Comparison of ENCODE assay signal across 8 cellular contexts in genomic region chr1:51330331-51331201, GRCh38. TPM values are rescaled to one million over a fixed set of nuclear protein-coding genes. Genes with fewer than 3 reads are reported as not detected.
DNase-seq lines count a peak whose midpoint lies in the region; ATAC-seq, FAIRE-seq and TF ChIP-seq lines count a peak whose summit lies in the region.

Gene TTC39A (minus strand): TSS chr1:51330562. CDS start chr1:51330477, 85 bp downstream.

- H3K4me1 ChIP-seq in breast epithelium (no peaks in the 10 kb centered on the region), HepG2 (ENCODE audit: insufficient read depth, low read length) (peaks cover 25% of the 10 kb centered on the region), transverse colon (peaks cover under 1 to 17% (median 10%) of the 10 kb centered on the region in 4 donors)

- H3K9me3 ChIP-seq in breast epithelium (no peaks in the 10 kb centered on the region), HepG2 (ENCODE audit: low read length) (no peaks in the 10 kb centered on the region), transverse colon (no peaks in the 10 kb centered on the region)

- no peaks in the 10 kb centered on the region for H3K79me2 ChIP-seq in HepG2 (ENCODE audit: insufficient read depth, low read length)

- peak within 1 kb of the TSS; percentile 84 for H3K27ac ChIP-seq in C4-2B
- H3K27ac ChIP-seq in breast epithelium = peak within 1 kb of the TSS; percentile 76 to 90
- no peak within 1 kb of the TSS for H3K27ac ChIP-seq in HepG2 (ENCODE audit: extremely low read length, insufficient read depth, low read length)
- peak within 1 kb of the TSS; percentile 71 to 84 (median 82) for H3K27ac ChIP-seq in transverse colon

- BruUV-seq in HepG2 (replicated peaks; lab: Mats Ljungman, UMichigan) = no TSS peak

- intact Hi-C loops in breast epithelium (cut with DNase I; ENCODE audit: low total_unique reads) = no loop called here
- intact Hi-C loops in HepG2 (cut with micrococcal nuclease; ENCODE audit: unreplicated experiment) = no loop called here
- intact Hi-C loops in transverse colon (cut with DNase I; ENCODE audit: low total_unique reads) = no loop called here

- in situ Hi-C loops in HepG2 (cut with HindIII; ENCODE audit: extremely low pct_ligation_motif_present, low pct_unique_long_range_greater_than_20kb) (no loop called here), transverse colon (cut with MboI; ENCODE audit: low pct_ligation_motif_present in 1 of 4, low pct_unique_long_range_greater_than_20kb in 1 of 4, low sequenced_read_pairs in 3 of 4) (no loop called here)

- peak within 1 kb of the TSS; percentile 77 for H2AFZ ChIP-seq in HepG2 (ENCODE audit: low read length)

- TF ChIP-seq EP300 in HepG2 (IDR thresholded peaks at IDR 0.05; ENCODE audit: low read depth in 2 of 2, low read length in 2 of 2) = no peak
- TF ChIP-seq EP300 in HepG2 (CRISPR knock-in tag; IDR thresholded peaks at IDR 0.05; ENCODE audit: borderline replicate concordance) = no peak
- no peak for TF ChIP-seq EP300 in transverse colon (IDR thresholded peaks at IDR 0.05; ENCODE audit: low read depth)

- peak within 1 kb of the TSS; percentile 100 for H3K4me2 ChIP-seq in HepG2 (ENCODE audit: low read depth, low read length)

- H3K36me3 ChIP-seq in breast epithelium (no peaks in the 10 kb centered on the region), HepG2 (replicated peaks in 1 of 2; ENCODE audit: control insufficient read depth in 1 of 2, insufficient read depth in 2 of 2, low read length in 2 of 2) (no peaks in the 10 kb centered on the region), transverse colon (no peaks in the 10 kb centered on the region)

- WGBS in HepG2 (ENCODE audit: low lambda C conversion rate) = 1% methylated on average over 26 of the region's 87 CpGs
- 0 to 11% methylated on average over 2 to 23 of the region's 87 CpGs for WGBS in transverse colon (ENCODE audit: low coverage in 1 of 2), 2 donors

- TF ChIP-seq CTCF in C4-2B (conservative IDR thresholded peaks at IDR 0.05) (no peak), breast epithelium (IDR thresholded peaks at IDR 0.05) (no peak), HepG2 (CRISPR knock-in tag; IDR thresholded peaks at IDR 0.05) (no peak), transverse colon (IDR thresholded peaks at IDR 0.05) (no peak)

- DNase-seq in breast epithelium (ENCODE audit: low spot score in 2 of 2) (peak in 1 of 2 donors; percentile 49), HepG2 (ENCODE audit: low spot score) (no peak), transverse colon (no peak), NCI-H1930 (lab: John Stamatoyannopoulos, UW) (no peak)
- DNase-seq in activated CD8-positive, alpha-beta memory T cell treated with anti-CD3 and anti-CD28 coated beads, Interleukin-2, amount 50 U/mL, for 4 hours = no peak

- POLR2A ChIA-PET in HepG2 (lab: Yijun Ruan, JAX) = no interaction called here

- no peaks in the 10 kb centered on the region for H4K20me1 ChIP-seq in HepG2 (ENCODE audit: insufficient read depth, low read length)

- H3K27me3 ChIP-seq in breast epithelium = no peaks in the 10 kb centered on the region
- peaks cover 0 to 19% of the 10 kb centered on the region in 2 experiments; a peak in 2 of 5 replicates for H3K27me3 ChIP-seq in HepG2 (ENCODE audit: control insufficient read depth in 1 of 2, insufficient read depth in 2 of 2, low read length in 2 of 2)
- H3K27me3 ChIP-seq in transverse colon = peaks cover 4% of the 10 kb centered on the region

- ATAC-seq in HG03432 (IDR thresholded peaks at IDR 0.05; ENCODE audit: unreplicated experiment) = peak; percentile 33
- ATAC-seq in HepG2 = peak; percentile 13
- no peak for ATAC-seq in GM21528 (IDR thresholded peaks at IDR 0.05; ENCODE audit: low FRiP score, unreplicated experiment)

- peak within 1 kb of the TSS; percentile 43 for H3K9ac ChIP-seq in HepG2 (ENCODE audit: insufficient read depth, low read depth, low read length)

- TF ChIP-seq POLR2A in breast epithelium (IDR thresholded peaks at IDR 0.05) (no peak), HepG2 (IDR thresholded peaks at IDR 0.05; ENCODE audit: insufficient read depth in 1 of 2, low read depth in 2 of 2, low read length in 2 of 2) (no peak), transverse colon (IDR thresholded peaks at IDR 0.05) (no peak)

- TF ChIP-seq RAD21 in HepG2 (CRISPR knock-in tag; IDR thresholded peaks at IDR 0.05) = no peak

- FAIRE-seq in HepG2 (lab: Jason Lieb, UNC) = no peak

- H3K4me3 ChIP-seq in breast epithelium (peak within 1 kb of the TSS; percentile 42 to 85 (median 58)), HepG2 (replicated peaks in 1 of 3; ENCODE audit: insufficient read depth in 1 of 3, low read depth in 2 of 3, low read length in 3 of 3) (peak within 1 kb of the TSS; percentile 65 to 79 (median 73)), transverse colon (peak within 1 kb of the TSS; percentile 43 to 63 (median 50))

- CTCF ChIA-PET in HepG2 (lab: Yijun Ruan, JAX; ENCODE audit: low intra/inter-chr PET ratio, low total read pairs) = no interaction called here

TF ChIP-seq in HepG2, 621 proteins besides CTCF, POLR2A, EP300 and RAD21 (continues in another document):
- TF ChIP-seq, protein P1, sequence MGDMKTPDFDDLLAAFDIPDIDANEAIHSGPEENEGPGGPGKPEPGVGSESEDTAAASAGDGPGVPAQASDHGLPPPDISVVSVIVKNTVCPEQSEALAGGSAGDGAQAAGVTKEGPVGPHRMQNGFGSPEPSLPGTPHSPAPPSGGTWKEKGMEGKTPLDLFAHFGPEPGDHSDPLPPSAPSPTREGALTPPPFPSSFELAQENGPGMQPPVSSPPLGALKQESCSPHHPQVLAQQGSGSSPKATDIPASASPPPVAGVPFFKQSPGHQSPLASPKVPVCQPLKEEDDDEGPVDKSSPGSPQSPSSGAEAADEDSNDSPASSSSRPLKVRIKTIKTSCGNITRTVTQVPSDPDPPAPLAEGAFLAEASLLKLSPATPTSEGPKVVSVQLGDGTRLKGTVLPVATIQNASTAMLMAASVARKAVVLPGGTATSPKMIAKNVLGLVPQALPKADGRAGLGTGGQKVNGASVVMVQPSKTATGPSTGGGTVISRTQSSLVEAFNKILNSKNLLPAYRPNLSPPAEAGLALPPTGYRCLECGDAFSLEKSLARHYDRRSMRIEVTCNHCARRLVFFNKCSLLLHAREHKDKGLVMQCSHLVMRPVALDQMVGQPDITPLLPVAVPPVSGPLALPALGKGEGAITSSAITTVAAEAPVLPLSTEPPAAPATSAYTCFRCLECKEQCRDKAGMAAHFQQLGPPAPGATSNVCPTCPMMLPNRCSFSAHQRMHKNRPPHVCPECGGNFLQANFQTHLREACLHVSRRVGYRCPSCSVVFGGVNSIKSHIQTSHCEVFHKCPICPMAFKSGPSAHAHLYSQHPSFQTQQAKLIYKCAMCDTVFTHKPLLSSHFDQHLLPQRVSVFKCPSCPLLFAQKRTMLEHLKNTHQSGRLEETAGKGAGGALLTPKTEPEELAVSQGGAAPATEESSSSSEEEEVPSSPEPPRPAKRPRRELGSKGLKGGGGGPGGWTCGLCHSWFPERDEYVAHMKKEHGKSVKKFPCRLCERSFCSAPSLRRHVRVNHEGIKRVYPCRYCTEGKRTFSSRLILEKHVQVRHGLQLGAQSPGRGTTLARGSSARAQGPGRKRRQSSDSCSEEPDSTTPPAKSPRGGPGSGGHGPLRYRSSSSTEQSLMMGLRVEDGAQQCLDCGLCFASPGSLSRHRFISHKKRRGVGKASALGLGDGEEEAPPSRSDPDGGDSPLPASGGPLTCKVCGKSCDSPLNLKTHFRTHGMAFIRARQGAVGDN (CRISPR knock-in tag; IDR thresholded peaks at IDR 0.05) = peak; percentile 27; the same call in 1 of the 2 replicates
- no peak for TF ChIP-seq ZNF326 (CRISPR knock-in tag; IDR thresholded peaks at IDR 0.05; ENCODE audit: borderline replicate concordance)

RNA-seq across cellular contexts. Expression of gene TTC39A, which starts in this region (rescaled TPM):
- 100 to 1,000 TPM in 1 of 3 donors, 10 to 100 TPM in 1, under 1 TPM in 1; 0.96 to 111 (median 72.1) TPM for total RNA-seq in breast epithelium
- total RNA-seq in HepG2 (2016; rRNA removed; fragmentation: Illumina TruSeq; extraction: Trizol) = 0.33 and 0.90 TPM in 2 replicates
- total RNA-seq in HepG2 (2016; cell fraction: cytosol; rRNA removed; fragmentation: Illumina TruSeq; extraction: Trizol; ENCODE audit: low read depth) = 0.44 and 0.61 TPM in 2 replicates
- total RNA-seq in HepG2 (2016; cell fraction: insoluble cytoplasmic fraction; rRNA removed; fragmentation: Illumina TruSeq; extraction: Trizol) = 0.48 and 1.2 TPM in 2 replicates
- 0.79 and 1.1 TPM in 2 replicates for total RNA-seq in HepG2 (2016; cell fraction: membrane; rRNA removed; fragmentation: Illumina TruSeq; extraction: Trizol)
- total RNA-seq in HepG2 (2016; cell fraction: nucleus; rRNA removed; fragmentation: Illumina TruSeq; extraction: Trizol) = 0.50 and 0.81 TPM in 2 replicates
- polyA plus RNA-seq in HepG2 (2011; rRNA removed) = 1.5 and 1.7 TPM in 2 replicates
- polyA plus RNA-seq in HepG2 (2011; cell fraction: cytosol; rRNA removed) = 0.79 and 1.2 TPM in 2 replicates
- 1.1 and 1.7 TPM in 2 replicates for polyA plus RNA-seq in HepG2 (2011; cell fraction: nucleus; rRNA removed)
- polyA plus RNA-seq in HepG2 (2012) = 0.32 and 0.73 TPM in 2 replicates
- polyA plus RNA-seq in HepG2 (2016; cell fraction: cytosol; fragmentation: Illumina TruSeq; extraction: Trizol; ENCODE audit: low read depth) = 0.38 and 0.95 TPM in 2 replicates
- polyA plus RNA-seq in HepG2 (2016; cell fraction: insoluble cytoplasmic fraction; fragmentation: Illumina TruSeq; extraction: Trizol; ENCODE audit: low read depth) = 1.2 and 1.3 TPM in 2 replicates
- polyA plus RNA-seq in HepG2 (2016; cell fraction: membrane; fragmentation: Illumina TruSeq; extraction: Trizol; ENCODE audit: low read depth) = 0.62 and 0.74 TPM in 2 replicates
- polyA plus RNA-seq in HepG2 (2016; cell fraction: nucleus; fragmentation: Illumina TruSeq; extraction: Trizol; ENCODE audit: insufficient read depth, low read depth) = 1.8 and 2.5 TPM in 2 replicates
- polyA minus RNA-seq in HepG2 (2011; rRNA and poly(A)+ RNA removed; ENCODE audit: low replicate concordance) = 0.47 and 1.9 TPM in 2 replicates
- polyA minus RNA-seq in HepG2 (2011; cell fraction: cytosol; rRNA and poly(A)+ RNA removed) = 1.2 and 1.3 TPM in 2 replicates
- 0.77 and 1.4 TPM in 2 replicates for polyA minus RNA-seq in HepG2 (2011; cell fraction: nucleus; rRNA and poly(A)+ RNA removed)
- total RNA-seq in transverse colon = 10 to 100 TPM; 41.8 to 96.1 (median 73.0) TPM
